ENCODE assay signal across 19 cellular contexts in genomic region chr20:15846446-15846845, GRCh38.
"Had no signal": no experiment of that assay in that cellular context is flagged by ENCODE, and none has a peak within 500 bp of the region (broad histone marks: within the 10 kb centered on the region; RNA-seq: fewer than 3 reads in every experiment).

No MANE protein-coding gene starts in this region.

- H3K9me3 ChIP-seq: esophagus squamous epithelium, heart left ventricle, pancreas had no signal

- H3K4me1 ChIP-seq: esophagus squamous epithelium, heart left ventricle, pancreas had no signal

- H3K27me3 ChIP-seq: esophagus squamous epithelium, heart left ventricle, pancreas had no signal

- ATAC-seq: heart left ventricle; left colon; left ventricle myocardium superior; pancreas; right cardiac atrium; stimulated activated naive B cell treated with anti-CD40 and anti-IgM and Interleukin-4, amounts not matched to agents 10 μg/mL and 1 μg/mL and 100 μg/mL, for 72 hours; stimulated activated naive CD8-positive, alpha-beta T cell treated with anti-CD3 and anti-CD28 coated beads, Interleukin-15, amount 100 ng/mL, for 72 hours had no signal

- H3K27ac ChIP-seq: esophagus squamous epithelium, heart left ventricle, pancreas had no signal

- H3K4me3 ChIP-seq: esophagus squamous epithelium, heart left ventricle, lung, pancreas had no signal

- H3K36me3 ChIP-seq: esophagus squamous epithelium, heart left ventricle, pancreas had no signal

- DNase-seq: esophagus squamous epithelium; heart left ventricle; hippocampal formation; left colon; left ventricle myocardium superior; mesenchymal stem cell; midbrain; naive B cell; occipital lobe; pancreas; right cardiac atrium; stimulated activated CD4-positive, alpha-beta T cell treated with anti-CD3 and anti-CD28 coated beads, Interleukin-4, amount 100 ng/mL, for 1 hour; stimulated activated naive B cell treated with anti-CD40 and anti-IgM and Interleukin-4, amounts not matched to agents 10 μg/mL and 1 μg/mL and 100 μg/mL, for 72 hours; stimulated activated naive CD8-positive, alpha-beta T cell treated with anti-CD3 and anti-CD28 coated beads, Interleukin-15, amount 100 ng/mL, for 72 hours; substantia nigra; trophoblast cell had no signal

- FAIRE-seq: colon, frontal cortex, pancreas had no signal
